1 cellular context compared by ENCODE assay signal in genomic region chr2:20013061-20013721, GRCh38.
TF ChIP-seq lines count a peak whose summit lies in the region.

No MANE protein-coding gene starts in this region.

TF ChIP-seq in K562, 482 proteins besides CTCF, POLR2A, EP300 and RAD21:
- TF ChIP-seq ATF6 (CRISPR knock-in tag; IDR thresholded peaks at IDR 0.05) (no peak), NFIX (CRISPR knock-in tag; IDR thresholded peaks at IDR 0.05; ENCODE audit: low read depth) (no peak), SRSF1 (IDR thresholded peaks at IDR 0.05; ENCODE audit: low read depth, low read length) (no peak), RBBP5 (IDR thresholded peaks at IDR 0.05; ENCODE audit: borderline replicate concordance, insufficient read depth, low read length, poor library complexity, severe bottlenecking) (no peak), ZKSCAN8 (CRISPR knock-in tag; IDR thresholded peaks at IDR 0.05) (no peak), ZNF324 (CRISPR knock-in tag; IDR thresholded peaks at IDR 0.05) (no peak), KLF10 (CRISPR knock-in tag; IDR thresholded peaks at IDR 0.05) (no peak), ZNF12 (CRISPR knock-in tag; IDR thresholded peaks at IDR 0.05) (no peak), BRD4 (IDR thresholded peaks at IDR 0.05) (no peak), ZNF212 (CRISPR knock-in tag; IDR thresholded peaks at IDR 0.05) (no peak), TRIM25 (IDR thresholded peaks at IDR 0.05; ENCODE audit: borderline replicate concordance) (no peak), MAFK (IDR thresholded peaks at IDR 0.05; ENCODE audit: low read length) (no peak), STAG1 (CRISPR knock-in tag; IDR thresholded peaks at IDR 0.05; ENCODE audit: borderline replicate concordance) (no peak), PRPF4 (IDR thresholded peaks at IDR 0.05; ENCODE audit: insufficient read depth, low read depth, low read length, poor library complexity, severe bottlenecking) (no peak)
- TF ChIP-seq, protein P1, sequence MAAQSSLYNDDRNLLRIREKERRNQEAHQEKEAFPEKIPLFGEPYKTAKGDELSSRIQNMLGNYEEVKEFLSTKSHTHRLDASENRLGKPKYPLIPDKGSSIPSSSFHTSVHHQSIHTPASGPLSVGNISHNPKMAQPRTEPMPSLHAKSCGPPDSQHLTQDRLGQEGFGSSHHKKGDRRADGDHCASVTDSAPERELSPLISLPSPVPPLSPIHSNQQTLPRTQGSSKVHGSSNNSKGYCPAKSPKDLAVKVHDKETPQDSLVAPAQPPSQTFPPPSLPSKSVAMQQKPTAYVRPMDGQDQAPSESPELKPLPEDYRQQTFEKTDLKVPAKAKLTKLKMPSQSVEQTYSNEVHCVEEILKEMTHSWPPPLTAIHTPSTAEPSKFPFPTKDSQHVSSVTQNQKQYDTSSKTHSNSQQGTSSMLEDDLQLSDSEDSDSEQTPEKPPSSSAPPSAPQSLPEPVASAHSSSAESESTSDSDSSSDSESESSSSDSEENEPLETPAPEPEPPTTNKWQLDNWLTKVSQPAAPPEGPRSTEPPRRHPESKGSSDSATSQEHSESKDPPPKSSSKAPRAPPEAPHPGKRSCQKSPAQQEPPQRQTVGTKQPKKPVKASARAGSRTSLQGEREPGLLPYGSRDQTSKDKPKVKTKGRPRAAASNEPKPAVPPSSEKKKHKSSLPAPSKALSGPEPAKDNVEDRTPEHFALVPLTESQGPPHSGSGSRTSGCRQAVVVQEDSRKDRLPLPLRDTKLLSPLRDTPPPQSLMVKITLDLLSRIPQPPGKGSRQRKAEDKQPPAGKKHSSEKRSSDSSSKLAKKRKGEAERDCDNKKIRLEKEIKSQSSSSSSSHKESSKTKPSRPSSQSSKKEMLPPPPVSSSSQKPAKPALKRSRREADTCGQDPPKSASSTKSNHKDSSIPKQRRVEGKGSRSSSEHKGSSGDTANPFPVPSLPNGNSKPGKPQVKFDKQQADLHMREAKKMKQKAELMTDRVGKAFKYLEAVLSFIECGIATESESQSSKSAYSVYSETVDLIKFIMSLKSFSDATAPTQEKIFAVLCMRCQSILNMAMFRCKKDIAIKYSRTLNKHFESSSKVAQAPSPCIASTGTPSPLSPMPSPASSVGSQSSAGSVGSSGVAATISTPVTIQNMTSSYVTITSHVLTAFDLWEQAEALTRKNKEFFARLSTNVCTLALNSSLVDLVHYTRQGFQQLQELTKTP (IDR thresholded peaks at IDR 0.05; ENCODE audit: low read depth in 1 of 2, partially characterized antibody in 2 of 2) = no peak
